ENCODE assay signal across 16 cellular contexts in the genomic region with DNA sequence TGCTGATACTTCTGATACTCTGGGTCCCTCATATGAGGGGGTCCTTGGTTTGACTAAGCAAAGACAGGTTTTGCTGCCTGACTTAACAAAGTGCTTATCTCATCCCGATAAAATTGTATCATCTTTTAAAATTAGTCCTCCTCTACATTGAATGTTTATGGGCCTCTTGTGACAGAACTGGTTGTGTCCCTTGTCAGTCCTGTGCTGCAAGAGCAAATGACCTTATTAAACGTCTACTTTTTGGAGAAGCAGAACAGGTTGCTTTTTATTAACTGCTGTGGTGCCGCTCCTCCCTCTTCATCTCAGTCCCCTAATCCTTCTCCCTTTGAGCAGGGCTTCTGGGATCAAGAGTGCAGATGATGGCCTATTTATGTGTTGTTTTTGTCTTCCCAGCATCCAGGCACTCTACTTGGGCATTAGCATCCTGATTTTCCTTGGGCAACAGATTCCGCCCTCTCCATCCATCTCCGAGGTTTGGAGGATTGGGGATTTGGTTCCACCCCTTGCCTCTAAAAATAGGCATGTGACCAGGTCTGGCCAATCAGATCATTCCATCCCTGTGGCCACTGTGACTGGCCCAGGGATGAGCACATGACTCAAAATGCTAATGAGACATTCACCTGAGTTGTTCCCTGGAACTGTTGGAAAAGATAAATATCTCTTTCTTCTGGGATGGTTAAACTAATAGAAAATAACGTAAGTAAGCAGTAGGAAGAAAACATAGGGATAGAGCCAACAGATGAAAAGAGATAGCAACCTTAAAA. TPM values are rescaled to one million over a fixed set of nuclear protein-coding genes. Genes with fewer than 3 reads are reported as not detected.
DNase-seq lines count a peak whose midpoint lies in the region; FAIRE-seq and TF ChIP-seq lines count a peak whose summit lies in the region.
"Had no signal": no experiment of that assay in that cellular context is flagged by ENCODE, and none has a peak within 500 bp of the region (broad histone marks: within the 10 kb centered on the region; RNA-seq: fewer than 3 reads in every experiment).

No MANE protein-coding gene starts in this region.

- no peak overlapping the region for H3K27ac Mint-ChIP-seq in astrocyte (ENCODE audit: unreplicated experiment)
- H3K27ac Mint-ChIP-seq: activated T-helper 2 cell treated with anti-CD3 and anti-CD28 coated beads, Interferon-gamma antibody, Interleukin-2, Interleukin-4, amounts not matched to agents 10 μg/mL and 5 μg/mL and 100 μg/mL, durations not matched to agents 14 hours and 24 hours and 36 hours had no signal

- no peak overlapping the region for H3K4me3 ChIP-seq in MG63
- H3K4me3 ChIP-seq in astrocyte (ENCODE audit: insufficient read depth, low read depth, low read length) = no peak overlapping the region
- H3K4me3 ChIP-seq: breast epithelium had no signal

- no peak overlapping the region for H3K4me2 ChIP-seq in astrocyte (ENCODE audit: low read length)

- FAIRE-seq in astrocyte (lab: Jason Lieb, UNC) = no peak
- FAIRE-seq: endometrium had no signal

- peak; percentile 17 for DNase-seq in NCI-H526 (lab: John Stamatoyannopoulos, UW)
- no peak for DNase-seq in NCI-H526 treated with DMSO at 0.1 percent for 48 hours (lab: John Stamatoyannopoulos, UW)
- peak; percentile 12 for DNase-seq in MG63
- no peak for DNase-seq in astrocyte (ENCODE audit: low read depth)
- peak; percentile 7 for DNase-seq in posterior vena cava (ENCODE audit: low spot score)
- DNase-seq in effector CD8-positive, alpha-beta T cell (lab: John Stamatoyannopoulos, UW) = no peak
- DNase-seq in posterior cingulate gyrus = no peak
- no peak for DNase-seq in dedifferentiated amniotic fluid mesenchymal stem cell (ENCODE audit: extremely low spot score)
- DNase-seq: activated CD4-positive, alpha-beta T cell treated with anti-CD3 and anti-CD28 coated beads, Interleukin-2, amount 10 ng/mL, durations not matched to agents 24 days and 14 days; DMS79 treated with DMSO at 0.1 percent for 48 hours; glutamatergic neuron; nucleus accumbens had no signal

- no peak overlapping the region for H3K27ac ChIP-seq in astrocyte (ENCODE audit: low read depth, low read length)

- H3K9me3 ChIP-seq in MG63 = no peaks in the 10 kb centered on the region
- no peaks in the 10 kb centered on the region for H3K9me3 ChIP-seq in astrocyte (ENCODE audit: insufficient read depth, low read depth, low read length)
- H3K9me3 ChIP-seq: breast epithelium had no signal

- H4K20me1 ChIP-seq in astrocyte (ENCODE audit: insufficient read depth, low read length) = peaks cover 6% of the 10 kb centered on the region

- intact Hi-C loops in posterior vena cava (cut with DNase I) (loop anchor here (1.0 to 5.0 kb wide), 2 partner anchors 105 to 112 kb away; no protein-coding TSS in a partner anchor), posterior cingulate gyrus (cut with DNase I) (loop anchor here (10.0 kb wide), 1 partner anchor 345 kb away; no protein-coding TSS in a partner anchor)

- H3K36me3 ChIP-seq in MG63 (peaks cover 18% of the 10 kb centered on the region), astrocyte (ENCODE audit: insufficient read depth, low read length) (peaks cover 8% of the 10 kb centered on the region)
- H3K36me3 ChIP-seq: breast epithelium had no signal

- peaks cover 4% of the 10 kb centered on the region for H3K36me3 Mint-ChIP-seq in astrocyte (ENCODE audit: low read depth, unreplicated experiment)

- peaks cover 21% of the 10 kb centered on the region for H3K79me2 ChIP-seq in astrocyte (ENCODE audit: insufficient read depth, low read length)

- H3K27me3 Mint-ChIP-seq in astrocyte (ENCODE audit: low read depth, unreplicated experiment) = no peaks in the 10 kb centered on the region
- H3K27me3 Mint-ChIP-seq: activated CD4-positive, alpha-beta T cell treated with anti-CD3 and anti-CD28 coated beads, Interleukin-2, amount 10 ng/mL, durations not matched to agents 24 days and 14 days had no signal

- H3K9me3 Mint-ChIP-seq in astrocyte (ENCODE audit: unreplicated experiment) = no peaks in the 10 kb centered on the region
- H3K9me3 Mint-ChIP-seq: activated CD4-positive, alpha-beta T cell treated with anti-CD3 and anti-CD28 coated beads, Interleukin-2, amount 10 ng/mL, durations not matched to agents 24 days and 14 days; activated T-helper 2 cell treated with anti-CD3 and anti-CD28 coated beads, Interferon-gamma antibody, Interleukin-2, Interleukin-4, amounts not matched to agents 10 μg/mL and 5 μg/mL and 100 μg/mL, durations not matched to agents 14 hours and 24 hours and 36 hours had no signal

- H3K9ac ChIP-seq in astrocyte (ENCODE audit: low read length) = no peak overlapping the region

- H3K4me1 Mint-ChIP-seq in astrocyte (ENCODE audit: low read depth, unreplicated experiment) = peaks cover 16% of the 10 kb centered on the region

- H2AFZ ChIP-seq in astrocyte (ENCODE audit: low read depth, low read length) = peak overlapping the region; percentile 19

- H3K4me3 Mint-ChIP-seq in astrocyte (ENCODE audit: unreplicated experiment) = no peak overlapping the region
- H3K4me3 Mint-ChIP-seq: activated CD4-positive, alpha-beta T cell treated with anti-CD3 and anti-CD28 coated beads, Interleukin-2, amount 10 ng/mL, durations not matched to agents 24 days and 14 days had no signal

- H3K27me3 ChIP-seq in MG63 (no peaks in the 10 kb centered on the region), astrocyte (ENCODE audit: insufficient read depth, low read length) (no peaks in the 10 kb centered on the region)
- H3K27me3 ChIP-seq: breast epithelium had no signal

- TF ChIP-seq CTCF in astrocyte (IDR thresholded peaks at IDR 0.05; ENCODE audit: insufficient read depth, low read depth, low read length) = no peak

- H3K4me1 ChIP-seq in astrocyte (ENCODE audit: insufficient read depth, low read length) = peaks cover 8% of the 10 kb centered on the region

RNA-seq across cellular contexts. Expression of a gene that starts 2.9 kb away (rescaled TPM):
- 19.7 and 26.8 TPM in 2 replicates for total RNA-seq in MG63 (2014; rRNA removed; shearing (Covaris generic); ENCODE audit: low replicate concordance)
- total RNA-seq in astrocyte (58.2 and 62.9 TPM in 2 replicates), posterior vena cava (10 to 100 TPM; 32.6 to 32.8 TPM)

RNA-seq across cellular contexts. Expression of a gene that starts 19.1 kb away (rescaled TPM):
- not detected in 2 replicates for total RNA-seq in MG63 (2014; rRNA removed; shearing (Covaris generic); ENCODE audit: low replicate concordance)
- not detected in 2 replicates for total RNA-seq in astrocyte
- total RNA-seq in posterior vena cava = 1 to 10 TPM in 1 of 2 donors, under 1 TPM in 1; 0.52 to 3.3 TPM
- total RNA-seq: left lobe of liver had no signal

RNA-seq across cellular contexts. Expression of a gene that starts 24.6 kb away (rescaled TPM):
- 2.0 TPM in 1 of 2 replicates, not detected in the other for total RNA-seq in MG63 (2014; rRNA removed; shearing (Covaris generic); ENCODE audit: low replicate concordance)
- 0.60 and 0.82 TPM in 2 replicates for total RNA-seq in astrocyte
- under 1 TPM; 0.46 to 0.52 TPM for total RNA-seq in posterior vena cava

RNA-seq across cellular contexts. Expression of a gene that starts 33.1 kb away (rescaled TPM):
- not detected in 2 replicates for total RNA-seq in MG63 (2014; rRNA removed; shearing (Covaris generic); ENCODE audit: low replicate concordance)
- not detected in 2 replicates for total RNA-seq in astrocyte
- total RNA-seq in posterior vena cava = under 1 TPM; 0.14 to 0.37 TPM
- total RNA-seq: left lobe of liver had no signal

RNA-seq across cellular contexts. Expression of a gene that starts 46.6 kb away (rescaled TPM):
- total RNA-seq in MG63 (2014; rRNA removed; shearing (Covaris generic); ENCODE audit: low replicate concordance) = not detected in 2 replicates
- total RNA-seq in astrocyte = not detected in 2 replicates
- under 1 TPM in 1 of 2 donors, not detected in 1; 0.24 TPM for total RNA-seq in posterior vena cava
- total RNA-seq: left lobe of liver had no signal

Comparison
In these comparisons a context has a peak if more than half of its experiments do, and no peak if none do; other contexts are left out.
1. DNase-seq: peak in NCI-H526 (2 of 2), MG63 (single experiment) and posterior vena cava (single experiment); none in NCI-H526 treated with DMSO at 0.1 percent for 48 hours (single experiment), astrocyte (single experiment), effector CD8-positive, alpha-beta T cell (single experiment), posterior cingulate gyrus (0 of 10) and dedifferentiated amniotic fluid mesenchymal stem cell (single experiment).